ENCODE assay signal across 8 cellular contexts in the genomic region with DNA sequence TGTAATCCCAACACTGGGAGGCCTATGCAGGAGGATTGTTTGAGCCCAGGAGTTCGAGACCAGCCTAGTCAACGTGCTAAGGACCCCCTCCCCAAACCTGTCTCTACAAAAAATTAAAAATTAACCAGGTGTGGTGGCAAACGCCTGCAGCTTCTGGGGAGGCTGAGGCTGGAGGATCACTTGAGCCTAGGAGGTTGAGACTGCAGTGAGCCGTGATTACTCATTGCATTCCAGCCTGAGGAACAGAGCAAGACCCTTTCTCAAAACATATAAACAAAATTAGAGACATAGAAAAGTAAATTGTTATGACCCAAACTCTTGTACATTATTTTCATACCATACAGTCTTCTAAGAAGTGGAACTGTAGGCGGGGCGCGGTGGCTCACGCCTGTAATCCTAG. TPM values are rescaled to one million over a fixed set of nuclear protein-coding genes. Genes with fewer than 3 reads are reported as not detected.
DNase-seq lines count a peak whose midpoint lies in the region; ATAC-seq, FAIRE-seq and TF ChIP-seq lines count a peak whose summit lies in the region.

No MANE protein-coding gene starts in this region.

- POLR2A ChIA-PET in A549 (lab: Yijun Ruan, JAX): no interaction called here

- H3K4me1 ChIP-seq in A549 (peaks cover 17% of the 10 kb centered on the region), HUES64 (ENCODE audit: insufficient read depth, low read length) (peaks cover 4% of the 10 kb centered on the region; the same call in 1 of the 2 replicates), muscle layer of duodenum (ENCODE audit: control insufficient read depth in 1 of 2, insufficient read depth in 2 of 2, low read length in 2 of 2) (peaks cover 5 to 31% of the 10 kb centered on the region in 2 donors)

- H3K27ac ChIP-seq in A549: peak overlapping the region; percentile 92 to 97
- H3K27ac ChIP-seq in HUES64 (ENCODE audit: low read depth, low read length): no peak overlapping the region
- H3K27ac ChIP-seq in muscle layer of duodenum (ENCODE audit: low read length): peak overlapping the region; percentile 81

- no peak for FAIRE-seq in A549 (lab: Jason Lieb, UNC)

- 60% methylated on average over 8 of the region's 8 CpGs for WGBS in A549 (ENCODE audit: missing lambda C conversion rate)
- WGBS in HUES64: 85% methylated on average over 8 of the region's 8 CpGs

- H3K27me3 Mint-ChIP-seq in central memory CD8-positive, alpha-beta T cell: no peaks in the 10 kb centered on the region

- TF ChIP-seq CTCF in A549 (IDR thresholded peaks at IDR 0.05): no peak

- peaks cover 16% of the 10 kb centered on the region for H3K4me1 Mint-ChIP-seq in central memory CD8-positive, alpha-beta T cell

- H3K4me3 ChIP-seq in A549: peak overlapping the region; percentile 67
- peak overlapping the region; percentile 99 for H3K4me3 ChIP-seq in HUES64 (ENCODE audit: low read length)
- H3K4me3 ChIP-seq in muscle layer of duodenum (ENCODE audit: low read depth in 1 of 2, low read length in 2 of 2): peak overlapping the region; percentile 89 to 90

- H3K4me3 Mint-ChIP-seq in central memory CD8-positive, alpha-beta T cell: peak overlapping the region; percentile 93

- H3K36me3 ChIP-seq in HUES64 (ENCODE audit: insufficient read depth, low read length) (peaks cover 2% of the 10 kb centered on the region; the same call in 1 of the 2 replicates), muscle layer of duodenum (ENCODE audit: control insufficient read depth in 1 of 2, insufficient read depth in 2 of 2, low read length in 2 of 2) (peaks cover 0 to 5% of the 10 kb centered on the region in 2 donors)

- no peaks in the 10 kb centered on the region for H3K9me3 ChIP-seq in A549
- H3K9me3 ChIP-seq in HUES64 (ENCODE audit: insufficient read depth, low read depth, low read length): no peaks in the 10 kb centered on the region
- no peaks in the 10 kb centered on the region for H3K9me3 ChIP-seq in muscle layer of duodenum (ENCODE audit: control insufficient read depth in 1 of 2, low read length in 2 of 2)

- TF ChIP-seq POLR2A in A549 (IDR thresholded peaks at IDR 0.05; ENCODE audit: low read length): no peak

- TF ChIP-seq RAD21 in A549 (conservative IDR thresholded peaks at IDR 0.05 in 1 of 2, IDR thresholded peaks at IDR 0.05 in 1 of 2): no peak

- peak overlapping the region; percentile 85; the same call in 1 of the 2 replicates for H3K9ac ChIP-seq in HUES64 (ENCODE audit: low read depth, low read length)

- peaks cover 21% of the 10 kb centered on the region for H3K36me3 Mint-ChIP-seq in central memory CD8-positive, alpha-beta T cell (ENCODE audit: insufficient read depth)

- H3K9me3 Mint-ChIP-seq in central memory CD8-positive, alpha-beta T cell: no peaks in the 10 kb centered on the region

- CTCF ChIA-PET in A549 (lab: Yijun Ruan, JAX): interaction anchor here (1.8 to 2.1 kb wide), 2 partner anchors 10 to 53 kb away, joined by 5 to 6 read pairs; no protein-coding TSS in a partner anchor

- H3K4me2 ChIP-seq in A549: peak overlapping the region; percentile 84

- DNase-seq in A549 (ENCODE audit: low read depth in 1 of 2, low spot score in 1 of 2) (no peak), NCI-H446 (lab: John Stamatoyannopoulos, UW) (no peak), epidermal melanocyte (ENCODE audit: insufficient read length, low spot score) (no peak)
- no peak for DNase-seq in central memory CD8-positive, alpha-beta T cell (ENCODE audit: low spot score in 2 of 2)
- DNase-seq in stimulated activated CD4-positive, alpha-beta T cell treated with anti-CD3 and anti-CD28 coated beads, Interleukin-2, amount 100 ng/mL, for 48 hours: no peak

- TF ChIP-seq EP300 in A549 (IDR thresholded peaks at IDR 0.05): no peak

- no peak for ATAC-seq in A549
- no peak for ATAC-seq in central memory CD8-positive, alpha-beta T cell (replicated peaks; ENCODE audit: extremely low read depth, poor library complexity, severe bottlenecking)
- no peak for ATAC-seq in HG03196 (IDR thresholded peaks at IDR 0.05; ENCODE audit: unreplicated experiment)

- H3K27me3 ChIP-seq in HUES64 (ENCODE audit: insufficient read depth, low read length) (no peaks in the 10 kb centered on the region), muscle layer of duodenum (ENCODE audit: low read depth, low read length) (no peaks in the 10 kb centered on the region)

- no peak overlapping the region for H3K27ac Mint-ChIP-seq in central memory CD8-positive, alpha-beta T cell (ENCODE audit: low read depth)

TF ChIP-seq in A549, 52 proteins besides CTCF, POLR2A, EP300 and RAD21:
- TF ChIP-seq HDAC2 (IDR thresholded peaks at IDR 0.05) (no peak), ZC3H11A (IDR thresholded peaks at IDR 0.05) (no peak), PBX3 (IDR thresholded peaks at IDR 0.05) (no peak), FOSL2 (IDR thresholded peaks at IDR 0.05) (no peak), FOSL2 (CRISPR knock-in tag; IDR thresholded peaks at IDR 0.05) (no peak)

RNA-seq across cellular contexts. Expression of gene GPR107, which starts 1.1 kb away (rescaled TPM):
- 45.1 and 62.4 TPM in 2 replicates for polyA plus RNA-seq in A549 (2011; rRNA removed)
- polyA plus RNA-seq in A549 (2012; cell fraction: cytosol; rRNA removed): 10.7 and 13.8 TPM in 2 replicates
- polyA plus RNA-seq in A549 (2012; cell fraction: nucleus; rRNA removed): 13.7 and 18.7 TPM in 2 replicates
- polyA plus RNA-seq in A549 (2017; fragmentation: RNase III; extraction: RNeasy Plus Mini Kit Qiagen cat#74134 plus additional on column Dnase treatment): 28.1 to 30.1 TPM (median 28.2 TPM) in 3 replicates
- polyA minus RNA-seq in A549 (2011; rRNA and poly(A)+ RNA removed): 29.6 and 51.4 TPM in 2 replicates
- 21.8 TPM for polyA plus RNA-seq in HUES64 (2013, experiment 1 of 2)
- 23.6 TPM for polyA plus RNA-seq in HUES64 (2013, experiment 2 of 2)

RNA-seq across cellular contexts. Expression of gene FNBP1, which starts 11.8 kb away (rescaled TPM):
- polyA plus RNA-seq in A549 (2011; rRNA removed) (15.6 and 17.9 TPM in 2 replicates), A549 (2017; fragmentation: RNase III; extraction: RNeasy Plus Mini Kit Qiagen cat#74134 plus additional on column Dnase treatment) (10.3 to 11.4 TPM (median 10.6 TPM) in 3 replicates)
- polyA plus RNA-seq in A549 (2012; cell fraction: cytosol; rRNA removed): 4.0 and 4.8 TPM in 2 replicates
- polyA plus RNA-seq in A549 (2012; cell fraction: nucleus; rRNA removed): 3.6 and 5.7 TPM in 2 replicates
- 9.6 and 13.6 TPM in 2 replicates for polyA minus RNA-seq in A549 (2011; rRNA and poly(A)+ RNA removed)
- polyA plus RNA-seq in HUES64 (2013, experiment 1 of 2): 20.3 TPM
- 23.6 TPM for polyA plus RNA-seq in HUES64 (2013, experiment 2 of 2)
